11 cellular contexts compared by ENCODE assay signal in genomic region chr12:94152292-94153083, GRCh38. TPM values are rescaled to one million over a fixed set of nuclear protein-coding genes. Genes with fewer than 3 reads are reported as not detected.
DNase-seq lines count a peak whose midpoint lies in the region; ATAC-seq and TF ChIP-seq lines count a peak whose summit lies in the region.
"Had no signal": no experiment of that assay in that cellular context is flagged by ENCODE, and none has a peak within 500 bp of the region (broad histone marks: within the 10 kb centered on the region; RNA-seq: fewer than 3 reads in every experiment).

No MANE protein-coding gene starts in this region.

- H3K9me2 ChIP-seq in Loucy (replicated peaks; ENCODE audit: low read depth, low read length) = no peaks in the 10 kb centered on the region

- H3K4me1 ChIP-seq in Loucy (ENCODE audit: insufficient read depth, low read length, poor library complexity, severe bottlenecking) (peaks cover 37% of the 10 kb centered on the region), vagina (peaks cover 24% of the 10 kb centered on the region)

- peaks cover 4% of the 10 kb centered on the region for H4K20me1 ChIP-seq in Loucy (ENCODE audit: insufficient read depth, low read length, poor library complexity, severe bottlenecking)

- intact Hi-C loops in vagina (cut with DNase I) = no loop called here

- H3K27me3 Mint-ChIP-seq in neural crest cell (ENCODE audit: low read depth) = peaks cover 56% of the 10 kb centered on the region
- H3K27me3 Mint-ChIP-seq: activated naive CD4-positive, alpha-beta T cell treated with anti-CD3 and anti-CD28 coated beads, Interleukin-2, amount 50 U/mL, for 24 hours had no signal

- no peak overlapping the region for H3K27ac ChIP-seq in vagina

- H3K36me3 ChIP-seq in Loucy (ENCODE audit: insufficient read depth, low read length) = no peaks in the 10 kb centered on the region
- no peaks in the 10 kb centered on the region for H3K36me3 ChIP-seq in vagina

- ATAC-seq in HG03565 (IDR thresholded peaks at IDR 0.05; ENCODE audit: unreplicated experiment) = no peak
- ATAC-seq: naive thymus-derived CD4-positive, alpha-beta T cell had no signal

- H3K36me3 Mint-ChIP-seq in neural crest cell (ENCODE audit: low read depth) = no peaks in the 10 kb centered on the region
- H3K36me3 Mint-ChIP-seq: activated naive CD4-positive, alpha-beta T cell treated with anti-CD3 and anti-CD28 coated beads, Interleukin-2, amount 50 U/mL, for 24 hours had no signal

- H3K9me3 ChIP-seq in Loucy (ENCODE audit: insufficient read depth, low read depth, low read length) (no peaks in the 10 kb centered on the region), vagina (no peaks in the 10 kb centered on the region)

- H2AFZ ChIP-seq in Loucy (ENCODE audit: low read length) = no peak overlapping the region

- H3K27me3 ChIP-seq in Loucy (ENCODE audit: insufficient read depth, low read length, poor library complexity, severe bottlenecking) (no peaks in the 10 kb centered on the region), vagina (no peaks in the 10 kb centered on the region)

- no peak for TF ChIP-seq CTCF in Loucy (conservative IDR thresholded peaks at IDR 0.05; ENCODE audit: low read length)
- TF ChIP-seq CTCF in neural crest cell (conservative IDR thresholded peaks at IDR 0.05) = no peak
- TF ChIP-seq CTCF in vagina (IDR thresholded peaks at IDR 0.05) = no peak

- H3K27ac Mint-ChIP-seq in neural crest cell (ENCODE audit: unreplicated experiment) = no peak overlapping the region
- H3K27ac Mint-ChIP-seq: activated naive CD4-positive, alpha-beta T cell treated with anti-CD3 and anti-CD28 coated beads, Interleukin-2, amount 50 U/mL, for 24 hours; naive thymus-derived CD4-positive, alpha-beta T cell had no signal

- no peaks in the 10 kb centered on the region for H3F3A ChIP-seq in Loucy (ENCODE audit: low read depth)

- peaks cover 45% of the 10 kb centered on the region for H3K79me2 ChIP-seq in Loucy (ENCODE audit: insufficient read depth, low read length)

- peaks cover 30% of the 10 kb centered on the region for H3K4me1 Mint-ChIP-seq in neural crest cell

- H3K4me3 Mint-ChIP-seq in neural crest cell = peak overlapping the region; percentile 88
- H3K4me3 Mint-ChIP-seq: activated naive CD4-positive, alpha-beta T cell treated with anti-CD3 and anti-CD28 coated beads, Interleukin-2, amount 50 U/mL, for 24 hours had no signal

- H3K4me3 ChIP-seq in Loucy (ENCODE audit: low read length, poor library complexity, severe bottlenecking) = peak overlapping the region; percentile 80
- H3K4me3 ChIP-seq in vagina = no peak overlapping the region

- TF ChIP-seq POLR2A in vagina (IDR thresholded peaks at IDR 0.05) = no peak

- no peaks in the 10 kb centered on the region for H3K9me3 Mint-ChIP-seq in neural crest cell
- H3K9me3 Mint-ChIP-seq: activated naive CD4-positive, alpha-beta T cell treated with anti-CD3 and anti-CD28 coated beads, Interleukin-2, amount 50 U/mL, for 24 hours; naive thymus-derived CD4-positive, alpha-beta T cell had no signal

- H3K4me2 ChIP-seq in Loucy (ENCODE audit: low read depth, low read length, poor library complexity, severe bottlenecking) = peak overlapping the region; percentile 89

- no peak overlapping the region for H3K9ac ChIP-seq in Loucy (ENCODE audit: low read depth, low read length, poor library complexity, severe bottlenecking)

- peak; percentile 31 to 74 for DNase-seq in NCI-H2081 (lab: John Stamatoyannopoulos, UW)
- DNase-seq in NCI-H2081 treated with DMSO at 0.1 percent for 48 hours (lab: John Stamatoyannopoulos, UW) = no peak
- peak; percentile 81 for DNase-seq in amniotic epithelial cell (ENCODE audit: low read depth)
- no peak for DNase-seq in neural crest cell (ENCODE audit: low read depth, low spot score)
- no peak for DNase-seq in midbrain (lab: John Stamatoyannopoulos, UW)
- no peak for DNase-seq in vagina (ENCODE audit: extremely low spot score in 2 of 2)
- DNase-seq: activated CD4-positive, alpha-beta T cell treated with anti-CD3 and anti-CD28 coated beads, Interleukin-2, amount 50 U/mL, for 4 hours; naive thymus-derived CD4-positive, alpha-beta T cell had no signal

RNA-seq across cellular contexts. Expression of gene PLXNC1, which starts 4.1 kb away (rescaled TPM):
- total RNA-seq in neural crest cell (4.3 and 5.8 TPM in 2 replicates), vagina (14.2 TPM)

Comparison
In these comparisons a context has a peak if more than half of its experiments do, and no peak if none do; other contexts are left out.
1. DNase-seq: peak in NCI-H2081 (2 of 2) and amniotic epithelial cell (single experiment); none in NCI-H2081 treated with DMSO at 0.1 percent for 48 hours (single experiment), neural crest cell (single experiment), midbrain (single experiment) and vagina (0 of 2).